25 cellular contexts compared by ENCODE assay signal in the genomic region with DNA sequence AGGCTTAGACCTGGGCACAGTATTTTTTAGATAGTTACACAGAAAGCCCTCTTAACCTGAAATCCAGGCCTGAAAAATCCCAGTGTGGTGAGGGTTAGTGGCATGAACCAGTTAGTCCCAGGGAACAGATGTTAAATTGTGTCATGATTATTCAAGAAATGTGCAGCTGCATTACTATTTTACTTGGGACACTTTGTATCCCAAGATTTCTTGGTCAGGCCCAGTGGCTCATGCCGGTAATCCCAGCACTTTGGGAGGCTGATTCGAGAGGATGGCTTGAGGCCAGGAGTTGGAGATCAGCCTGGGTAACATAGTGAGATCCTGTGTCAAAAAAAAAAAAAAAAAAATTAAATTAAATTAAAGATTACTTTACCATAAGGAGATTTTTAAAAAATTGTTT. TPM values are rescaled to one million over a fixed set of nuclear protein-coding genes. Genes with fewer than 3 reads are reported as not detected.
"Had no signal": no experiment of that assay in that cellular context is flagged by ENCODE, and none has a peak within 500 bp of the region (broad histone marks: within the 10 kb centered on the region; RNA-seq: fewer than 3 reads in every experiment).

No MANE protein-coding gene starts in this region.

- DNase-seq: activated B cell treated with CpG ODN at 0.5 μM for 24 hours; activated CD4-positive, alpha-beta memory T cell treated with anti-CD3 and anti-CD28 coated beads, Interleukin-2, amount 10 ng/mL, durations not matched to agents 7 days and 5 days; activated CD4-positive, alpha-beta T cell treated with anti-CD3 and anti-CD28 coated beads for 1 hour; activated CD4-positive, alpha-beta T cell treated with anti-CD3 and anti-CD28 coated beads, Interleukin-2, amount 10 ng/mL, durations not matched to agents 24 days and 14 days; activated gamma-delta T cell; activated naive CD4-positive, alpha-beta T cell treated with anti-CD3 and anti-CD28 coated beads for 36 hours; activated T-cell treated with anti-CD3 and anti-CD28 coated beads for 4 hours; activated T-cell treated with anti-CD3 and anti-CD28 coated beads, Interleukin-2, amount 50 U/mL, for 48 hours; amygdala; Karpas-422; NCI-H1105 treated with DMSO at 0.1 percent for 48 hours; NCI-H1436 treated with DMSO at 0.1 percent for 48 hours; NCI-H187; NCI-H2081; NCI-H446; NCI-H524; Peyer's patch; SHP77 treated with DMSO at 0.1 percent for 48 hours; T-helper 17 cell; T-helper 9 cell had no signal

- H3K4me1 Mint-ChIP-seq: activated B cell treated with CpG ODN at 0.5 μM for 24 hours; activated CD4-positive, alpha-beta memory T cell treated with anti-CD3 and anti-CD28 coated beads, Interleukin-2, amount 10 ng/mL, durations not matched to agents 7 days and 5 days; activated CD4-positive, alpha-beta T cell treated with anti-CD3 and anti-CD28 coated beads, Interleukin-2, amount 10 ng/mL, durations not matched to agents 24 days and 14 days; activated T-helper 17 cell treated with anti-CD3 and anti-CD28 coated beads, Interleukin-2, amount 50 U/mL, for 72 hours; T-helper 17 cell had no signal

- H3K27ac Mint-ChIP-seq: activated B cell treated with CpG ODN at 0.5 μM for 24 hours; activated CD4-positive, alpha-beta memory T cell treated with anti-CD3 and anti-CD28 coated beads, Interleukin-2, amount 10 ng/mL, durations not matched to agents 7 days and 5 days; activated CD4-positive, alpha-beta T cell treated with anti-CD3 and anti-CD28 coated beads, Interleukin-2, amount 10 ng/mL, durations not matched to agents 24 days and 14 days; activated naive CD4-positive, alpha-beta T cell treated with anti-CD3 and anti-CD28 coated beads for 36 hours; activated naive CD8-positive, alpha-beta T cell; activated T-helper 17 cell treated with anti-CD3 and anti-CD28 coated beads, Interleukin-2, amount 50 U/mL, for 72 hours; T-helper 17 cell had no signal

- ATAC-seq: activated T-helper 17 cell treated with anti-CD3 and anti-CD28 coated beads, Interleukin-2, amount 50 U/mL, for 72 hours; K562; T-helper 17 cell had no signal

- H3K27ac ChIP-seq: Peyer's patch, RWPE1 had no signal

- H3K27me3 Mint-ChIP-seq: activated B cell treated with CpG ODN at 0.5 μM for 24 hours; activated CD4-positive, alpha-beta memory T cell treated with anti-CD3 and anti-CD28 coated beads, Interleukin-2, amount 10 ng/mL, durations not matched to agents 7 days and 5 days; activated CD4-positive, alpha-beta T cell treated with anti-CD3 and anti-CD28 coated beads, Interleukin-2, amount 10 ng/mL, durations not matched to agents 24 days and 14 days; activated naive CD8-positive, alpha-beta T cell; activated T-helper 17 cell treated with anti-CD3 and anti-CD28 coated beads, Interleukin-2, amount 50 U/mL, for 72 hours; brain; T-helper 17 cell had no signal

- H3K27me3 ChIP-seq: Peyer's patch had no signal

- H3K4me3 Mint-ChIP-seq: activated B cell treated with CpG ODN at 0.5 μM for 24 hours; activated CD4-positive, alpha-beta memory T cell treated with anti-CD3 and anti-CD28 coated beads, Interleukin-2, amount 10 ng/mL, durations not matched to agents 7 days and 5 days; activated CD4-positive, alpha-beta T cell treated with anti-CD3 and anti-CD28 coated beads, Interleukin-2, amount 10 ng/mL, durations not matched to agents 24 days and 14 days; activated naive CD4-positive, alpha-beta T cell treated with anti-CD3 and anti-CD28 coated beads for 36 hours; activated naive CD8-positive, alpha-beta T cell; activated T-helper 17 cell treated with anti-CD3 and anti-CD28 coated beads, Interleukin-2, amount 50 U/mL, for 72 hours; brain; T-helper 17 cell had no signal

- H3K4me3 ChIP-seq: K562, Peyer's patch had no signal

- H3K9me3 ChIP-seq: Peyer's patch had no signal

- H3K36me3 ChIP-seq: Peyer's patch had no signal

- H3K9me3 Mint-ChIP-seq: activated B cell treated with CpG ODN at 0.5 μM for 24 hours; activated CD4-positive, alpha-beta memory T cell treated with anti-CD3 and anti-CD28 coated beads, Interleukin-2, amount 10 ng/mL, durations not matched to agents 7 days and 5 days; activated CD4-positive, alpha-beta T cell treated with anti-CD3 and anti-CD28 coated beads, Interleukin-2, amount 10 ng/mL, durations not matched to agents 24 days and 14 days; activated naive CD4-positive, alpha-beta T cell treated with anti-CD3 and anti-CD28 coated beads for 36 hours; activated T-helper 17 cell treated with anti-CD3 and anti-CD28 coated beads, Interleukin-2, amount 50 U/mL, for 72 hours; brain had no signal

- H3K4me1 ChIP-seq: Peyer's patch had no signal

- H3K36me3 Mint-ChIP-seq: activated naive CD8-positive, alpha-beta T cell; brain had no signal

RNA-seq across cellular contexts. Expression of gene C10orf67, which starts 58.3 kb away (rescaled TPM):
- total RNA-seq: activated B cell treated with CpG ODN at 0.5 μM for 24 hours; activated CD4-positive, alpha-beta memory T cell treated with anti-CD3 and anti-CD28 coated beads, Interleukin-2, amount 10 ng/mL, durations not matched to agents 7 days and 5 days; K562 had no signal
- polyA plus RNA-seq: K562 had no signal
